Comparison of ENCODE assay signal across 9 cellular contexts in genomic region chr4:138494931-138495330, GRCh38.
A peak's percentile ranks its signal among the peaks of the same experiment; 100 is the strongest.
DNase-seq lines count a peak whose midpoint lies in the region; ATAC-seq and TF ChIP-seq lines count a peak whose summit lies in the region.
"Had no signal": no experiment of that assay in that cellular context is flagged by ENCODE, and none has a peak within 500 bp of the region (broad histone marks: within the 10 kb centered on the region; RNA-seq: fewer than 3 reads in every experiment).

No MANE protein-coding gene starts in this region.

- 39 to 65% (median 49%) methylated on average over 4 of the region's 4 CpGs for WGBS in heart left ventricle, 4 donors

- H3K4me3 Mint-ChIP-seq in type B pancreatic cell = no peak overlapping the region

- no peaks in the 10 kb centered on the region for H3K36me3 Mint-ChIP-seq in type B pancreatic cell

- H3K27ac Mint-ChIP-seq in type B pancreatic cell = no peak overlapping the region

- H3K4me1 ChIP-seq in heart left ventricle = no peaks in the 10 kb centered on the region

- intact Hi-C loops in Right ventricle myocardium inferior (cut with DNase I) = loop anchor here (5.0 to 10.0 kb wide), 3 partner anchors 190 to 458 kb away; no protein-coding TSS in a partner anchor
- intact Hi-C loops in heart left ventricle (cut with DNase I) = no loop called here

- peaks cover 2% of the 10 kb centered on the region for H3K27me3 Mint-ChIP-seq in type B pancreatic cell

- H3K36me3 ChIP-seq in heart left ventricle (no peaks in the 10 kb centered on the region), MG63 (no peaks in the 10 kb centered on the region)

- H3K4me1 Mint-ChIP-seq in type B pancreatic cell (ENCODE audit: unreplicated experiment) = peaks cover 3% of the 10 kb centered on the region

- no peak for TF ChIP-seq POLR2A in heart left ventricle (IDR thresholded peaks at IDR 0.05)

- H3K27me3 ChIP-seq in heart left ventricle (no peaks in the 10 kb centered on the region), MG63 (no peaks in the 10 kb centered on the region)

- H3K4me3 ChIP-seq in heart left ventricle = no peak overlapping the region
- H3K4me3 ChIP-seq in MG63 = no peak overlapping the region
- H3K4me3 ChIP-seq: mucosa of descending colon had no signal

- ATAC-seq in Right ventricle myocardium inferior = peak; percentile 60
- ATAC-seq in heart left ventricle = no peak
- ATAC-seq in activated CD4-positive, CD25-positive, alpha-beta regulatory T cell treated with anti-CD3 and anti-CD28 coated beads, Interleukin-2, amount 50 U/mL, for 24 hours = no peak
- ATAC-seq in HG02852 (IDR thresholded peaks at IDR 0.05; ENCODE audit: unreplicated experiment) = no peak
- ATAC-seq: mucosa of descending colon had no signal

- H3K9me3 ChIP-seq in heart left ventricle (peaks cover 0 to 42% (median 9%) of the 10 kb centered on the region in 12 donors), MG63 (no peaks in the 10 kb centered on the region)
- H3K9me3 ChIP-seq: mucosa of descending colon had no signal

- H3K9me3 Mint-ChIP-seq in type B pancreatic cell = peaks cover 18% of the 10 kb centered on the region

- DNase-seq in Right ventricle myocardium inferior (ENCODE audit: missing footprints) (no peak), heart left ventricle (no peak), MG63 (peak; percentile 1), cerebellar cortex (ENCODE audit: low spot score) (peak; percentile 35), type B pancreatic cell (ENCODE audit: extremely low spot score, unreplicated experiment) (no peak)
- DNase-seq in activated T-cell treated with anti-CD3 and anti-CD28 coated beads, Interleukin-2, amount 50 U/mL, for 48 hours = no peak

- no peak overlapping the region for H3K27ac ChIP-seq in heart left ventricle

- TF ChIP-seq CTCF in heart left ventricle (IDR thresholded peaks at IDR 0.05) (no peak), type B pancreatic cell (conservative IDR thresholded peaks at IDR 0.05) (peak; percentile 40)

Comparison
In these comparisons a context has a peak if more than half of its experiments do, and no peak if none do; other contexts are left out.
1. DNase-seq: peak in MG63 (single experiment) and cerebellar cortex (single experiment); none in Right ventricle myocardium inferior (single experiment), heart left ventricle (0 of 5), type B pancreatic cell (single experiment) and activated T-cell treated with anti-CD3 and anti-CD28 coated beads, Interleukin-2, amount 50 U/mL, for 48 hours (0 of 2).